ENCODE assay signal across 17 cellular contexts in genomic region chr3:96430019-96430541, GRCh38.
A peak's percentile ranks its signal among the peaks of the same experiment; 100 is the strongest.
DNase-seq lines count a peak whose midpoint lies in the region; ATAC-seq and TF ChIP-seq lines count a peak whose summit lies in the region.
"Had no signal": no experiment of that assay in that cellular context is flagged by ENCODE, and none has a peak within 500 bp of the region (broad histone marks: within the 10 kb centered on the region; RNA-seq: fewer than 3 reads in every experiment).

No MANE protein-coding gene starts in this region.

- TF ChIP-seq CTCF in epithelial cell of esophagus (IDR thresholded peaks at IDR 0.05; ENCODE audit: insufficient read depth, low read depth, low read length, missing control alignments) (no peak), uterus (IDR thresholded peaks at IDR 0.05) (no peak)

- no peaks in the 10 kb centered on the region for H3K9me3 ChIP-seq in uterus
- H3K9me3 ChIP-seq: MG63 had no signal

- DNase-seq in NCI-H226: peak; percentile 49
- peak; percentile 19 for DNase-seq in epithelial cell of esophagus (ENCODE audit: low read depth)
- no peak for DNase-seq in stimulated activated CD4-positive, alpha-beta T cell treated with anti-CD3 and anti-CD28 coated beads, Interleukin-1b, Interleukin-23, amount 100 ng/mL, for 48 hours
- no peak for DNase-seq in COLO668 (lab: John Stamatoyannopoulos, UW; ENCODE audit: unreplicated experiment)
- no peak for DNase-seq in HUDEP-2 (lab: John Stamatoyannopoulos, UW; ENCODE audit: unreplicated experiment in 76 of 76)
- no peak for DNase-seq in uterus
- DNase-seq: DMS153, IMR-90, KG1, MG63, NCI-H526 treated with DMSO at 0.1 percent for 48 hours, SHP77 treated with DMSO at 0.1 percent for 48 hours had no signal

- H3K4me1 ChIP-seq in uterus: no peaks in the 10 kb centered on the region

- no peak overlapping the region for H3K27ac ChIP-seq in uterus
- H3K27ac ChIP-seq: RWPE1 had no signal

- ATAC-seq in GM18502 (IDR thresholded peaks at IDR 0.05; ENCODE audit: poor library complexity, unreplicated experiment) (peak; percentile 46), HG02678 (IDR thresholded peaks at IDR 0.05; ENCODE audit: unreplicated experiment) (peak; percentile 45)
- ATAC-seq: HCT116, Panc1 had no signal

- H3K4me3 ChIP-seq in epithelial cell of esophagus (ENCODE audit: low read length) (no peak overlapping the region), uterus (no peak overlapping the region)
- H3K4me3 ChIP-seq: MG63 had no signal

- TF ChIP-seq POLR2A in uterus (IDR thresholded peaks at IDR 0.05): no peak

- no peaks in the 10 kb centered on the region for H3K27me3 ChIP-seq in uterus
- H3K27me3 ChIP-seq: MG63 had no signal

- intact Hi-C loops in uterus (cut with DNase I; ENCODE audit: low total_unique reads): no loop called here

- no peaks in the 10 kb centered on the region for H3K36me3 ChIP-seq in uterus
- H3K36me3 ChIP-seq: MG63 had no signal

Comparison
In these comparisons a context has a peak if more than half of its experiments do, and no peak if none do; other contexts are left out.
1. DNase-seq: peak in NCI-H226 (single experiment) and epithelial cell of esophagus (single experiment); none in stimulated activated CD4-positive, alpha-beta T cell treated with anti-CD3 and anti-CD28 coated beads, Interleukin-1b, Interleukin-23, amount 100 ng/mL, for 48 hours (single experiment), COLO668 (single experiment), HUDEP-2 (0 of 76) and uterus (0 of 2).